In the genomic region with DNA sequence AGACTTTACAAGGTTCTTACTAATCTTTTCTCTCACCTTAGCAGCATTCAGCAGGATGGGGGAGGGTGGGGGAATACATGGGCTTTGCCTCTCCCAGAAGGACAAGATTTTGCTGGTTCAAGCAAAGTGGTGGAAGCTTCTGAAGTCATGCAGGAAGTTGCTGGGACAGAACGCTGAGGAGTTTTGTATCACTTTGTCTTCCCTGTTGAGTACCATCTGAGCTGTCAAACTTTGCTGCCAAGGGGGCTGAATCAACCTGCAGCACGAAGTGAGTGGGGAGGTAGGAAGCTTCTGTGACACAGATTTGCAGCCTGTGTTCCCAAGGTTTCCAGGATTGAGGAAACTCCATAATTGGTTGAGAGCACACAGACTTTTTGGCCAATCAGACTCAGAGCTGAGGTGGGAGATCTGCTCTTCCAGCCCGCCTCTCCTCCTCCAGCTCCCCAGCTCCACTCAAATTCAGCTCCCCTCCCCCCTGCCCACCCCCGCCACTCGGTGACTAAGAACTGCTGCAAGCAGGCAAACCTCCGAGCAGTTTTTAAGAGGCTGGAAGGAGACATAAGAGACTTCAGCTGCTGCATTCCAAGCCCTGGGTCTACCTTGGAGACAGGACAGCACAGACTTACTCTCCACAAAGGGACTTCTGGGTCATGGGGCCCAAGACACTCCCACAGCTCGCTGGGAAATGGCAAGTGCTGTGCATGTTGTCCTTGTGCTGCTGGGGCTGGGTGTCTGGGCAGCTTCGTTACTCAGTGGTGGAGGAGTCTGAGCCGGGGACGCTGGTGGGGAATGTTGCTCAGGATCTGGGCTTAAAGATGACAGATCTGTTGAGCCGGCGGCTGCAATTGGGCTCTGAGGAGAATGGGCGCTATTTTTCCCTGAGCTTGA, we compare ENCODE assay signal across 1 cellular context.
TF ChIP-seq lines count a peak whose summit lies in the region.

Gene PCDHGC5 (plus strand): TSS at position 491 of the 888 bp plus-strand sequence. CDS start 160 bp downstream, at position 651.

TF ChIP-seq in SK-N-SH, 30 proteins besides CTCF, POLR2A, EP300 and RAD21 (continued from another document):
- TF ChIP-seq, protein P1, sequence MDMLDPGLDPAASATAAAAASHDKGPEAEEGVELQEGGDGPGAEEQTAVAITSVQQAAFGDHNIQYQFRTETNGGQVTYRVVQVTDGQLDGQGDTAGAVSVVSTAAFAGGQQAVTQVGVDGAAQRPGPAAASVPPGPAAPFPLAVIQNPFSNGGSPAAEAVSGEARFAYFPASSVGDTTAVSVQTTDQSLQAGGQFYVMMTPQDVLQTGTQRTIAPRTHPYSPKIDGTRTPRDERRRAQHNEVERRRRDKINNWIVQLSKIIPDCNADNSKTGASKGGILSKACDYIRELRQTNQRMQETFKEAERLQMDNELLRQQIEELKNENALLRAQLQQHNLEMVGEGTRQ (IDR thresholded peaks at IDR 0.05; ENCODE audit: borderline replicate concordance, low read depth, low read length): no peak
- TF ChIP-seq NFIC (IDR thresholded peaks at IDR 0.05; ENCODE audit: borderline replicate concordance): no peak; the same call in 1 of the 2 replicates
- TF ChIP-seq GABPA (IDR thresholded peaks at IDR 0.05; ENCODE audit: low read depth): no peak
- TF ChIP-seq POLR2AphosphoS5 (IDR thresholded peaks at IDR 0.05; ENCODE audit: low read depth, low read length): no peak
- TF ChIP-seq RXRA (IDR thresholded peaks at IDR 0.05; ENCODE audit: borderline replicate concordance, low read depth): no peak
- no peak for TF ChIP-seq MEF2A (IDR thresholded peaks at IDR 0.05; ENCODE audit: borderline replicate concordance, low read depth)
- TF ChIP-seq ELF1 (IDR thresholded peaks at IDR 0.05): no peak
- TF ChIP-seq MAX (IDR thresholded peaks at IDR 0.05; ENCODE audit: low read depth): peak; percentile 26; the same call in 1 of the 2 replicates
- no peak for TF ChIP-seq FOXJ3 (CRISPR knock-in tag; IDR thresholded peaks at IDR 0.05)
- no peak; the same call in 1 of the 2 replicates for TF ChIP-seq SIN3A (IDR thresholded peaks at IDR 0.05; ENCODE audit: borderline replicate concordance, low read depth, low read length)
- TF ChIP-seq JUND (IDR thresholded peaks at IDR 0.05): peak; percentile 4; the same call in 1 of the 2 replicates
- no peak for TF ChIP-seq FOXM1 (IDR thresholded peaks at IDR 0.05; ENCODE audit: low read depth)
- TF ChIP-seq REST (IDR thresholded peaks at IDR 0.05; ENCODE audit: low read depth, low read length): no peak
- TF ChIP-seq, protein P2, sequence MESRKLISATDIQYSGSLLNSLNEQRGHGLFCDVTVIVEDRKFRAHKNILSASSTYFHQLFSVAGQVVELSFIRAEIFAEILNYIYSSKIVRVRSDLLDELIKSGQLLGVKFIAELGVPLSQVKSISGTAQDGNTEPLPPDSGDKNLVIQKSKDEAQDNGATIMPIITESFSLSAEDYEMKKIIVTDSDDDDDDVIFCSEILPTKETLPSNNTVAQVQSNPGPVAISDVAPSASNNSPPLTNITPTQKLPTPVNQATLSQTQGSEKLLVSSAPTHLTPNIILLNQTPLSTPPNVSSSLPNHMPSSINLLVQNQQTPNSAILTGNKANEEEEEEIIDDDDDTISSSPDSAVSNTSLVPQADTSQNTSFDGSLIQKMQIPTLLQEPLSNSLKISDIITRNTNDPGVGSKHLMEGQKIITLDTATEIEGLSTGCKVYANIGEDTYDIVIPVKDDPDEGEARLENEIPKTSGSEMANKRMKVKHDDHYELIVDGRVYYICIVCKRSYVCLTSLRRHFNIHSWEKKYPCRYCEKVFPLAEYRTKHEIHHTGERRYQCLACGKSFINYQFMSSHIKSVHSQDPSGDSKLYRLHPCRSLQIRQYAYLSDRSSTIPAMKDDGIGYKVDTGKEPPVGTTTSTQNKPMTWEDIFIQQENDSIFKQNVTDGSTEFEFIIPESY (IDR thresholded peaks at IDR 0.05; ENCODE audit: borderline replicate concordance, low read depth): no peak
- no peak for TF ChIP-seq CHD2 (IDR thresholded peaks at IDR 0.05; ENCODE audit: low read length, partially characterized antibody)
- TF ChIP-seq IRF3 (IDR thresholded peaks at IDR 0.05; ENCODE audit: low read depth, low read length): no peak
- no peak for TF ChIP-seq SMC3 (IDR thresholded peaks at IDR 0.05; ENCODE audit: low read depth, low read length)
- no peak for TF ChIP-seq USF1 (IDR thresholded peaks at IDR 0.05; ENCODE audit: borderline replicate concordance, low read depth)
- TF ChIP-seq EZH2phosphoT487 (IDR thresholded peaks at IDR 0.05; ENCODE audit: borderline replicate concordance, low read depth): no peak
